20 cellular contexts compared by ENCODE assay signal in genomic region chr20:57280221-57280620, GRCh38. TPM values are rescaled to one million over a fixed set of nuclear protein-coding genes. Genes with fewer than 3 reads are reported as not detected.
A peak's percentile ranks its signal among the peaks of the same experiment; 100 is the strongest.
DNase-seq lines count a peak whose midpoint lies in the region; ATAC-seq and TF ChIP-seq lines count a peak whose summit lies in the region.
"Had no signal": no experiment of that assay in that cellular context is flagged by ENCODE, and none has a peak within 500 bp of the region (broad histone marks: within the 10 kb centered on the region; RNA-seq: fewer than 3 reads in every experiment).

No MANE protein-coding gene starts in this region.

- H2BK12ac ChIP-seq in neuronal stem cell (ENCODE audit: low read length): no peak overlapping the region

- no peaks in the 10 kb centered on the region for H4K20me1 ChIP-seq in Karpas-422 (ENCODE audit: insufficient read depth, low read depth, low read length)
- H4K20me1 ChIP-seq in OCI-LY1 (ENCODE audit: insufficient read depth, low read length): no peaks in the 10 kb centered on the region

- TF ChIP-seq CTCF in OCI-LY1 (IDR thresholded peaks at IDR 0.05; ENCODE audit: low read length): no peak

- H3K9me3 Mint-ChIP-seq in CD8-positive, alpha-beta memory T cell: no peaks in the 10 kb centered on the region
- H3K9me3 Mint-ChIP-seq: T-helper 2 cell treated with Interferon-gamma antibody and Interleukin-4, amounts not matched to agents 5 μg/mL and 100 μg/mL, for 36 hours had no signal

- H3K9me2 ChIP-seq in Karpas-422 (replicated peaks; ENCODE audit: insufficient read depth, low read length) (no peaks in the 10 kb centered on the region), OCI-LY1 (ENCODE audit: low read depth, low read length) (no peaks in the 10 kb centered on the region)

- H4K91ac ChIP-seq in neuronal stem cell (ENCODE audit: low read depth, low read length, poor library complexity): no peak overlapping the region

- DNase-seq in NCI-H2107 treated with DMSO at 0.1 percent for 48 hours (lab: John Stamatoyannopoulos, UW; ENCODE audit: unreplicated experiment) (peak; percentile 3), NCI-H2107 (lab: John Stamatoyannopoulos, UW) (no peak), Karpas-422 (no peak), neuronal stem cell (ENCODE audit: low spot score) (no peak), anterior cingulate cortex (lab: John Stamatoyannopoulos, UW) (no peak), sciatic nerve (ENCODE audit: low spot score) (no peak)
- no peak for DNase-seq in CD8-positive, alpha-beta memory T cell
- DNase-seq: Caco-2, DMS79, GM23248, KG1, NCI-H1092, NCI-H1694 treated with DMSO at 0.1 percent for 48 hours had no signal

- no peak overlapping the region for H2BK120ac ChIP-seq in neuronal stem cell (ENCODE audit: low read depth, low read length)

- no peaks in the 10 kb centered on the region for H3K36me3 Mint-ChIP-seq in CD8-positive, alpha-beta memory T cell

- H3K79me1 ChIP-seq in neuronal stem cell (ENCODE audit: low read depth, low read length): no peaks in the 10 kb centered on the region

- H3K36me3 ChIP-seq in Karpas-422 (ENCODE audit: insufficient read depth, low read length): no peaks in the 10 kb centered on the region
- no peaks in the 10 kb centered on the region for H3K36me3 ChIP-seq in OCI-LY1 (ENCODE audit: insufficient read depth, low read length)
- no peaks in the 10 kb centered on the region for H3K36me3 ChIP-seq in neuronal stem cell (replicated peaks in 1 of 2; ENCODE audit: control insufficient read depth in 2 of 2, insufficient read depth in 2 of 2, low read length in 2 of 2)
- no peaks in the 10 kb centered on the region for H3K36me3 ChIP-seq in CD8-positive, alpha-beta memory T cell (ENCODE audit: insufficient read depth, low read length)
- H3K36me3 ChIP-seq: BLaER1 treated with 17β-estradiol and CSF1 and Interleukin-3, amounts not matched to agents 10 nM and 100 nM had no signal

- no CpG with 5 or more reads among the region's 10 CpGs for WGBS in neuronal stem cell (ENCODE audit: extremely low coverage in 2 of 2, insufficient read length in 2 of 2, insufficient replicate concordance in 1 of 2), 2 donors

- H2BK5ac ChIP-seq in neuronal stem cell (ENCODE audit: low read length): no peak overlapping the region

- POLR2A ChIA-PET in CD8-positive, alpha-beta memory T cell (lab: Charles Lee): no interaction called here

- H3K79me2 ChIP-seq in Karpas-422 (ENCODE audit: low read length) (no peaks in the 10 kb centered on the region), OCI-LY1 (ENCODE audit: insufficient read depth, low read length) (no peaks in the 10 kb centered on the region)

- H3K4me3 ChIP-seq in Karpas-422 (ENCODE audit: low read length): no peak overlapping the region
- peak overlapping the region; percentile 23 for H3K4me3 ChIP-seq in OCI-LY1 (ENCODE audit: low read depth, low read length, poor library complexity, severe bottlenecking)
- no peak overlapping the region for H3K4me3 ChIP-seq in neuronal stem cell (ENCODE audit: low read length in 2 of 2)
- no peak overlapping the region for H3K4me3 ChIP-seq in CD8-positive, alpha-beta memory T cell (ENCODE audit: low read length)
- H3K4me3 ChIP-seq: BLaER1 treated with 17β-estradiol and CSF1 and Interleukin-3, amounts not matched to agents 10 nM and 100 nM; GM12878; GM23248 had no signal

- no peak overlapping the region for H3K23ac ChIP-seq in neuronal stem cell (ENCODE audit: low read depth, low read length, poor library complexity)

- CTCF ChIA-PET in CD8-positive, alpha-beta memory T cell (lab: Charles Lee): no interaction called here

- H3K4me1 ChIP-seq in Karpas-422 (ENCODE audit: low read length) (peaks cover 49% of the 10 kb centered on the region), OCI-LY1 (ENCODE audit: insufficient read depth, low read length, severe bottlenecking) (peaks cover 100% of the 10 kb centered on the region), neuronal stem cell (ENCODE audit: control insufficient read depth in 2 of 2, insufficient read depth in 1 of 2, low read depth in 1 of 2, low read length in 2 of 2) (peaks cover 27 to 45% of the 10 kb centered on the region in 2 donors)
- no peaks in the 10 kb centered on the region for H3K4me1 ChIP-seq in CD8-positive, alpha-beta memory T cell (ENCODE audit: insufficient read depth, low read length)

- H4K8ac ChIP-seq in neuronal stem cell (ENCODE audit: low read depth, low read length): no peak overlapping the region

- H3K18ac ChIP-seq in neuronal stem cell (ENCODE audit: low read length): peak overlapping the region; percentile 46

- H3K9me3 ChIP-seq in Karpas-422 (ENCODE audit: low read length) (no peaks in the 10 kb centered on the region), OCI-LY1 (ENCODE audit: low read length) (no peaks in the 10 kb centered on the region), neuronal stem cell (replicated peaks in 1 of 2; ENCODE audit: control insufficient read depth in 2 of 2, insufficient read depth in 1 of 2, low read depth in 1 of 2, low read length in 2 of 2) (no peaks in the 10 kb centered on the region)
- H3K9me3 ChIP-seq in CD8-positive, alpha-beta memory T cell (ENCODE audit: low read length): no peaks in the 10 kb centered on the region
- H3K9me3 ChIP-seq: BLaER1 treated with 17β-estradiol and CSF1 and Interleukin-3, amounts not matched to agents 10 nM and 100 nM; Caco-2 had no signal

- intact Hi-C loops in sciatic nerve (cut with DNase I): no loop called here

- H3K27ac Mint-ChIP-seq in CD8-positive, alpha-beta memory T cell: no peak overlapping the region
- H3K27ac Mint-ChIP-seq: T-helper 2 cell treated with Interferon-gamma antibody and Interleukin-4, amounts not matched to agents 5 μg/mL and 100 μg/mL, for 36 hours had no signal

- peaks cover 8% of the 10 kb centered on the region; the same call in 1 of the 2 replicates for H3F3A ChIP-seq in OCI-LY1 (ENCODE audit: insufficient read depth, low read length)

- ATAC-seq in sciatic nerve: no peak
- ATAC-seq: GM12878, Panc1 had no signal

- H3K4ac ChIP-seq in neuronal stem cell (ENCODE audit: low read length): no peak overlapping the region

- H3K27me3 Mint-ChIP-seq in CD8-positive, alpha-beta memory T cell: peaks cover 14 to 54% of the 10 kb centered on the region in 2 donors

- H3K27me3 ChIP-seq in Karpas-422 (ENCODE audit: low read length): no peaks in the 10 kb centered on the region
- H3K27me3 ChIP-seq in OCI-LY1 (ENCODE audit: insufficient read depth, low read length): no peaks in the 10 kb centered on the region
- no peaks in the 10 kb centered on the region for H3K27me3 ChIP-seq in neuronal stem cell (ENCODE audit: control insufficient read depth in 3 of 3, insufficient read depth in 3 of 3, low read depth in 1 of 3, low read length in 3 of 3)
- H3K27me3 ChIP-seq in CD8-positive, alpha-beta memory T cell (ENCODE audit: insufficient read depth, low read length, poor library complexity, severe bottlenecking): no peaks in the 10 kb centered on the region
- H3K27me3 ChIP-seq: BLaER1 treated with 17β-estradiol and CSF1 and Interleukin-3, amounts not matched to agents 10 nM and 100 nM had no signal

- H3K4me2 ChIP-seq in Karpas-422 (ENCODE audit: low read depth, low read length, poor library complexity, severe bottlenecking) (no peak overlapping the region), OCI-LY1 (ENCODE audit: low read length) (peak overlapping the region; percentile 62), neuronal stem cell (ENCODE audit: insufficient read depth, low read length, poor library complexity, severe bottlenecking) (no peak overlapping the region)
- H3K4me2 ChIP-seq: BLaER1 treated with 17β-estradiol and CSF1 and Interleukin-3, amounts not matched to agents 10 nM and 100 nM had no signal

- H2AFZ ChIP-seq in Karpas-422 (ENCODE audit: low read length): peak overlapping the region; percentile 30; the same call in 1 of the 2 replicates
- no peak overlapping the region for H2AFZ ChIP-seq in OCI-LY1 (ENCODE audit: low read length)
- peak overlapping the region; percentile 61 for H2AFZ ChIP-seq in neuronal stem cell (ENCODE audit: low read length)
- H2AFZ ChIP-seq: GM23248 had no signal

- H3K9ac ChIP-seq in Karpas-422 (ENCODE audit: low read length): no peak overlapping the region
- H3K9ac ChIP-seq in OCI-LY1 (ENCODE audit: low read length): peak overlapping the region; percentile 48
- H3K9ac ChIP-seq in neuronal stem cell (ENCODE audit: low read depth, low read length, poor library complexity): no peak overlapping the region
- H3K9ac ChIP-seq: BLaER1 treated with 17β-estradiol and CSF1 and Interleukin-3, amounts not matched to agents 10 nM and 100 nM; GM23248 had no signal

- H2BK15ac ChIP-seq in neuronal stem cell (ENCODE audit: low read length): no peak overlapping the region

- H3K4me1 Mint-ChIP-seq in CD8-positive, alpha-beta memory T cell: no peaks in the 10 kb centered on the region

- H3K14ac ChIP-seq in neuronal stem cell (ENCODE audit: low read length): no peak overlapping the region

- H2AK5ac ChIP-seq in neuronal stem cell (ENCODE audit: low read depth, low read length): no peak overlapping the region

- H3K27ac ChIP-seq in Karpas-422 (ENCODE audit: low read length) (no peak overlapping the region), OCI-LY1 (ENCODE audit: low read depth, low read length, poor library complexity, severe bottlenecking) (peak overlapping the region; percentile 99), neuronal stem cell (replicated peaks; ENCODE audit: low read length) (no peak overlapping the region)
- H3K27ac ChIP-seq in CD8-positive, alpha-beta memory T cell (ENCODE audit: low read depth, low read length): no peak overlapping the region
- H3K27ac ChIP-seq: BLaER1 treated with 17β-estradiol and CSF1 and Interleukin-3, amounts not matched to agents 10 nM and 100 nM; GM23248 had no signal

- H3K4me3 Mint-ChIP-seq in CD8-positive, alpha-beta memory T cell: no peak overlapping the region
- H3K4me3 Mint-ChIP-seq: T-helper 2 cell treated with Interferon-gamma antibody and Interleukin-4, amounts not matched to agents 5 μg/mL and 100 μg/mL, for 36 hours had no signal

RNA-seq across cellular contexts. Expression of gene BMP7, which starts 13.8 kb away (rescaled TPM):
- total RNA-seq in Karpas-422 (2014; rRNA removed; shearing (Covaris generic); ENCODE audit: low replicate concordance): not detected in 2 replicates
- 17.6 TPM for polyA plus RNA-seq in neuronal stem cell (2013, experiment 1 of 2)
- 17.7 TPM for polyA plus RNA-seq in neuronal stem cell (2013, experiment 2 of 2)
- total RNA-seq in sciatic nerve: 17.3 TPM
- total RNA-seq in CD8-positive, alpha-beta memory T cell: not detected
- not detected for polyA plus RNA-seq in CD8-positive, alpha-beta memory T cell
- total RNA-seq: GM23248 had no signal
- polyA plus RNA-seq: GM23248 had no signal

RNA-seq across cellular contexts. Expression of gene SPO11, which starts 49.4 kb away (rescaled TPM):
- total RNA-seq in Karpas-422 (2014; rRNA removed; shearing (Covaris generic); ENCODE audit: low replicate concordance): not detected in 2 replicates
- not detected for polyA plus RNA-seq in neuronal stem cell (2013, experiment 1 of 2)
- not detected for polyA plus RNA-seq in neuronal stem cell (2013, experiment 2 of 2)
- total RNA-seq in sciatic nerve: not detected
- not detected for total RNA-seq in CD8-positive, alpha-beta memory T cell
- polyA plus RNA-seq in CD8-positive, alpha-beta memory T cell: not detected
- total RNA-seq: Caco-2, GM12878, GM23248, M059J, SK-MEL-5 had no signal
- polyA plus RNA-seq: GM12878, GM23248 had no signal

Comparison
In these comparisons a context has a peak if more than half of its experiments do, and no peak if none do; other contexts are left out.
1. RNA of gene BMP7, which starts 13.8 kb away (total RNA-seq): 17.3 TPM in sciatic nerve (single experiment); not detected in Karpas-422 and not detected in CD8-positive, alpha-beta memory T cell; every median in the first group is over 10 times any median in the second.